25 cellular contexts compared by ENCODE assay signal in genomic region chr15:78369161-78369560, GRCh38. TPM values are rescaled to one million over a fixed set of nuclear protein-coding genes. Genes with fewer than 3 reads are reported as not detected.
DNase-seq lines count a peak whose midpoint lies in the region; ATAC-seq and TF ChIP-seq lines count a peak whose summit lies in the region.
"Had no signal": no experiment of that assay in that cellular context is flagged by ENCODE, and none has a peak within 500 bp of the region (broad histone marks: within the 10 kb centered on the region; RNA-seq: fewer than 3 reads in every experiment).

No MANE protein-coding gene starts in this region.

- no peak overlapping the region for H3K4me3 Mint-ChIP-seq in progenitor cell of endocrine pancreas (ENCODE audit: low read depth)
- H3K4me3 Mint-ChIP-seq: CD4-positive, alpha-beta T cell; GM23338; H9; IgD-negative memory B cell had no signal

- no peaks in the 10 kb centered on the region for H3K36me3 ChIP-seq in heart left ventricle
- H3K36me3 ChIP-seq: BLaER1 treated with 17β-estradiol and CSF1 and Interleukin-3, amounts not matched to agents 10 nM and 100 nM had no signal

- TF ChIP-seq CTCF in heart left ventricle (IDR thresholded peaks at IDR 0.05) (no peak), progenitor cell of endocrine pancreas (IDR thresholded peaks at IDR 0.05; ENCODE audit: unreplicated experiment) (no peak)

- H3K9me3 ChIP-seq in heart left ventricle: no peaks in the 10 kb centered on the region
- H3K9me3 ChIP-seq: BLaER1 treated with 17β-estradiol and CSF1 and Interleukin-3, amounts not matched to agents 10 nM and 100 nM; SK-N-SH had no signal

- H3K27ac Mint-ChIP-seq in progenitor cell of endocrine pancreas: no peak overlapping the region
- H3K27ac Mint-ChIP-seq: CD4-positive, alpha-beta T cell; GM23338; H9 had no signal

- no peak for TF ChIP-seq POLR2A in heart left ventricle (IDR thresholded peaks at IDR 0.05)

- peaks cover 27% of the 10 kb centered on the region for H3K27me3 Mint-ChIP-seq in progenitor cell of endocrine pancreas
- H3K27me3 Mint-ChIP-seq: CD4-positive, alpha-beta T cell had no signal

- 47 to 62% (median 51%) methylated on average over 3 of the region's 3 CpGs for WGBS in heart left ventricle, 4 donors

- DNase-seq in Ammon's horn (ENCODE audit: low spot score) (peak; percentile 23), heart left ventricle (peak in 3 of 5 donors; percentile 29 to 67 (median 67)), medulla oblongata (ENCODE audit: extremely low spot score) (peak; percentile 44), putamen (ENCODE audit: low spot score) (peak; percentile 30), SW480 (ENCODE audit: low spot score) (no peak), COLO668 (lab: John Stamatoyannopoulos, UW; ENCODE audit: unreplicated experiment) (no peak), progenitor cell of endocrine pancreas (ENCODE audit: low spot score, unreplicated experiment) (no peak)
- DNase-seq: CD4-positive, alpha-beta T cell; COR-L47; H9; MM.1S; NCI-H2029; NCI-H446; SIG-M5; SK-N-SH had no signal

- H3K4me3 ChIP-seq in heart left ventricle: no peak overlapping the region
- H3K4me3 ChIP-seq: BLaER1 treated with 17β-estradiol and CSF1 and Interleukin-3, amounts not matched to agents 10 nM and 100 nM; GM23338 had no signal

- H3K9me3 Mint-ChIP-seq in progenitor cell of endocrine pancreas (ENCODE audit: low read depth): no peaks in the 10 kb centered on the region
- H3K9me3 Mint-ChIP-seq: CD4-positive, alpha-beta T cell; GM23338; H9; IgD-negative memory B cell had no signal

- ATAC-seq in heart left ventricle: peak; percentile 91 to 96 (median 95)
- no peak for ATAC-seq in HG02885 (IDR thresholded peaks at IDR 0.05; ENCODE audit: poor library complexity, unreplicated experiment)
- ATAC-seq: Panc1 had no signal

- peaks cover 0 to 10% (median 0%) of the 10 kb centered on the region in 12 donors for H3K4me1 ChIP-seq in heart left ventricle

- H3K27ac ChIP-seq in heart left ventricle: peak overlapping the region in 6 of 12 donors; percentile 9 to 57 (median 42)
- H3K27ac ChIP-seq: BLaER1 treated with 17β-estradiol and CSF1 and Interleukin-3, amounts not matched to agents 10 nM and 100 nM; HL-60; KMS-11; RWPE1 had no signal

- peaks cover 3% of the 10 kb centered on the region for H3K4me1 Mint-ChIP-seq in progenitor cell of endocrine pancreas (ENCODE audit: low read depth)
- H3K4me1 Mint-ChIP-seq: IgD-negative memory B cell had no signal

- no peaks in the 10 kb centered on the region for H3K36me3 Mint-ChIP-seq in progenitor cell of endocrine pancreas (ENCODE audit: insufficient read depth)
- H3K36me3 Mint-ChIP-seq: IgD-negative memory B cell had no signal

- intact Hi-C loops in heart left ventricle (cut with DNase I): no loop called here

- no peaks in the 10 kb centered on the region for H3K27me3 ChIP-seq in heart left ventricle
- H3K27me3 ChIP-seq: BLaER1 treated with 17β-estradiol and CSF1 and Interleukin-3, amounts not matched to agents 10 nM and 100 nM had no signal

RNA-seq across cellular contexts. Expression of gene CRABP1, which starts 29.0 kb away (rescaled TPM):
- under 1 TPM in 1 of 9 donors, not detected in 8; 0.46 TPM for total RNA-seq in heart left ventricle
- not detected for polyA plus RNA-seq in heart left ventricle
- total RNA-seq in progenitor cell of endocrine pancreas: 1.1 and 2.8 TPM in 2 replicates
- total RNA-seq: A172; CD4-positive, alpha-beta T cell had no signal
- polyA plus RNA-seq: AG04450, IgD-negative memory B cell had no signal

Comparison
In these comparisons a context has a peak if more than half of its experiments do, and no peak if none do; other contexts are left out.
1. DNase-seq: peak in Ammon's horn (single experiment), heart left ventricle (3 of 5), medulla oblongata (single experiment) and putamen (single experiment); none in SW480 (single experiment), COLO668 (single experiment) and progenitor cell of endocrine pancreas (single experiment).